ENCODE assay signal across 27 cellular contexts in genomic region chr2:58228272-58228671, GRCh38.
"Had no signal": no experiment of that assay in that cellular context is flagged by ENCODE, and none has a peak within 500 bp of the region (broad histone marks: within the 10 kb centered on the region; RNA-seq: fewer than 3 reads in every experiment).

No MANE protein-coding gene starts in this region.

- H3K27me3 Mint-ChIP-seq: stimulated activated memory B cell treated with anti-CD40 and anti-IgM and Interleukin-4, amounts not matched to agents 10 μg/mL and 1 μg/mL and 100 μg/mL, for 72 hours; stimulated activated naive CD8-positive, alpha-beta T cell treated with anti-CD3 and anti-CD28 coated beads, Interleukin-15, amount 100 ng/mL, for 72 hours; type B pancreatic cell had no signal

- DNase-seq: hypothalamus; immature natural killer cell; islet precursor cell; left ventricle myocardium superior; lower lobe of right lung; mammary epithelial cell; mesenchymal stem cell; naive thymus-derived CD8-positive, alpha-beta T cell; nucleus accumbens; pancreas; retina; right cardiac atrium; stimulated activated CD4-positive, alpha-beta T cell treated with anti-CD3 and anti-CD28 coated beads, Interleukin-1b, Interleukin-23, amount 100 ng/mL, for 48 hours; stimulated activated CD4-positive, alpha-beta T cell treated with anti-CD3 and anti-CD28 coated beads, Interleukin-2, amount 100 ng/mL, for 48 hours; stimulated activated CD4-positive, alpha-beta T cell treated with anti-CD3 and anti-CD28 coated beads, Interleukin-4, amount 100 ng/mL, for 4 hours; stimulated activated CD8-positive, alpha-beta memory T cell treated with anti-CD3 and anti-CD28 coated beads, Interleukin-4, amount 100 ng/mL, for 48 hours; stimulated activated naive CD4-positive, alpha-beta T cell treated with Interleukin-2 at 50 U/mL for 16 hours; stimulated activated naive CD8-positive, alpha-beta T cell treated with anti-CD3 and anti-CD28 coated beads, Interleukin-15, amount 100 ng/mL, for 72 hours; uterus had no signal

- H3K4me1 Mint-ChIP-seq: immature natural killer cell had no signal

- H3K27me3 ChIP-seq: pancreas, sigmoid colon, tibial nerve, uterus had no signal

- H3K4me3 ChIP-seq: lower lobe of right lung, pancreas, prostate gland, sigmoid colon, smooth muscle cell, tibial nerve, uterus had no signal

- H3K27ac Mint-ChIP-seq: immature natural killer cell; naive thymus-derived CD8-positive, alpha-beta T cell; nephron; stimulated activated memory B cell treated with anti-CD40 and anti-IgM and Interleukin-4, amounts not matched to agents 10 μg/mL and 1 μg/mL and 100 μg/mL, for 72 hours; type B pancreatic cell had no signal

- ATAC-seq: left ventricle myocardium superior; lower lobe of right lung; naive thymus-derived CD8-positive, alpha-beta T cell; pancreas; right cardiac atrium; stimulated activated memory B cell treated with anti-CD40 and anti-IgM and Interleukin-4, amounts not matched to agents 10 μg/mL and 1 μg/mL and 100 μg/mL, for 72 hours; stimulated activated naive CD8-positive, alpha-beta T cell treated with anti-CD3 and anti-CD28 coated beads, Interleukin-15, amount 100 ng/mL, for 72 hours had no signal

- H3K36me3 ChIP-seq: prostate gland, uterus had no signal

- H3K4me1 ChIP-seq: lower lobe of right lung, prostate gland, sigmoid colon, uterus had no signal

- H3K9me3 Mint-ChIP-seq: immature natural killer cell; naive thymus-derived CD8-positive, alpha-beta T cell; nephron; neural crest cell; stimulated activated memory B cell treated with anti-CD40 and anti-IgM and Interleukin-4, amounts not matched to agents 10 μg/mL and 1 μg/mL and 100 μg/mL, for 72 hours; stimulated activated naive CD8-positive, alpha-beta T cell treated with anti-CD3 and anti-CD28 coated beads, Interleukin-15, amount 100 ng/mL, for 72 hours; type B pancreatic cell had no signal

- H3K36me3 Mint-ChIP-seq: naive thymus-derived CD8-positive, alpha-beta T cell had no signal

- H3K9me3 ChIP-seq: lower lobe of right lung, pancreas, prostate gland, sigmoid colon, tibial nerve, uterus had no signal

- H3K4me3 Mint-ChIP-seq: immature natural killer cell; naive thymus-derived CD8-positive, alpha-beta T cell; nephron; neural crest cell; stimulated activated memory B cell treated with anti-CD40 and anti-IgM and Interleukin-4, amounts not matched to agents 10 μg/mL and 1 μg/mL and 100 μg/mL, for 72 hours; stimulated activated naive CD8-positive, alpha-beta T cell treated with anti-CD3 and anti-CD28 coated beads, Interleukin-15, amount 100 ng/mL, for 72 hours; type B pancreatic cell had no signal

- H3K27ac ChIP-seq: lower lobe of right lung, pancreas, prostate gland, sigmoid colon, tibial nerve, uterus had no signal
